8 cellular contexts compared by ENCODE assay signal in the genomic region with DNA sequence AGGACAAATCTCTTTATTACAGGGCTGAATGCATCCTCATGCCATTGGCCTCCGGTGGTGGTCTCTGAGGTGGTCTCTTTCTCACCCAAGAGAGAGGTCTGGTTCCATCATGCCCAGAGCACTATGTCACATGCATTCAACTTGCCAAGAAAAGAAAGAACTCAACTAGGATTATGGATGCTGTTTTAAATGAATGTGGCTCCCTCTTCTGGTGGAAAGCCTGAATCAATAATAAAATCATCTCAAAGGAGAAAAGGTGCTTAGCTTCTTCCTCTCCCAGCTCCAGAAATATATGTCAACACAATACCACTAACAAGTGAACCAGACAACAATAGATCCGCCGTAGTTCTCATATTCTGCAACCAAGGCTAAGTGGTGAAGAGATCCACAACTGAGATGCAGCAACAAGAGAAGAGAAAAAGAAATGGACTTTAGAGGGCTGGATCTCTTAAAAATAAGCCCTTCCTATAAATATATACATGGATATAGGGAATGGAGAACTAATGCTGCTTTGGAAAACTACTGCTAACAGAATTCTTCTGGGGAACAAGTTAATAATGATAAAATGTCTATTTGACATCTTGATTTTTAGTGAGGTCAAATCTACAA.
DNase-seq lines count a peak whose midpoint lies in the region; ATAC-seq, FAIRE-seq and TF ChIP-seq lines count a peak whose summit lies in the region.

No MANE protein-coding gene starts in this region.

- no peaks in the 10 kb centered on the region for H3K36me3 ChIP-seq in GM12878 (ENCODE audit: control insufficient read depth in 2 of 2, insufficient read depth in 2 of 2, low read length in 1 of 2)

- H3K4me3 ChIP-seq in GM12878, result no peak overlapping the region

- no peak overlapping the region for H2AFZ ChIP-seq in GM12878 (ENCODE audit: control insufficient read depth, low read depth, low read length)

- BruUV-seq in GM12878 (replicated peaks; lab: Mats Ljungman, UMichigan), result no TSS peak

- H3K79me2 ChIP-seq in GM12878 (ENCODE audit: control insufficient read depth, insufficient read depth, low read length), result no peaks in the 10 kb centered on the region

- H3K4me3 Mint-ChIP-seq in activated T-cell treated with anti-CD3 and anti-CD28 coated beads, Interleukin-2, amount 50 U/mL, for 24 hours, result no peak overlapping the region
- H3K4me3 Mint-ChIP-seq in T-helper 17 cell, result no peak overlapping the region

- DNase-seq in DMS 273 (lab: John Stamatoyannopoulos, UW; ENCODE audit: unreplicated experiment), result peak; percentile 79
- peak; percentile 27 for DNase-seq in HEK293T (ENCODE audit: extremely low spot score)
- peak; percentile 85 for DNase-seq in NCI-H2227 (lab: John Stamatoyannopoulos, UW; ENCODE audit: unreplicated experiment)
- peak; percentile 3 for DNase-seq in GM12878 (ENCODE audit: low read depth, low spot score)
- peak; percentile 71 for DNase-seq in kidney tubule cell (ENCODE audit: low spot score)
- DNase-seq in activated T-cell treated with anti-CD3 and anti-CD28 coated beads, Interleukin-2, amount 50 U/mL, for 24 hours, result no peak
- no peak for DNase-seq in T-helper 17 cell

- POLR2A ChIA-PET in HEK293T (lab: Yijun Ruan, JAX) (no interaction called here), GM12878 (lab: Charles Lee) (no interaction called here)

- H4K20me1 ChIP-seq in GM12878 (ENCODE audit: control insufficient read depth, insufficient read depth), result no peaks in the 10 kb centered on the region

- no peaks in the 10 kb centered on the region for H3K4me1 ChIP-seq in GM12878 (ENCODE audit: control insufficient read depth, insufficient read depth, low read length)

- intact Hi-C loops in GM12878 (cut with micrococcal nuclease; ENCODE audit: unreplicated experiment), result loop anchor here (1.0 to 5.0 kb wide), 5 partner anchors 389 to 904 kb away; a partner anchor contains a TSS

- no peaks in the 10 kb centered on the region for H3K4me1 Mint-ChIP-seq in activated T-cell treated with anti-CD3 and anti-CD28 coated beads, Interleukin-2, amount 50 U/mL, for 24 hours (ENCODE audit: low read depth)
- no peaks in the 10 kb centered on the region for H3K4me1 Mint-ChIP-seq in T-helper 17 cell

- TF ChIP-seq EP300 in GM12878 (IDR thresholded peaks at IDR 0.05; ENCODE audit: borderline replicate concordance in 1 of 2, control insufficient read depth in 1 of 2, low read depth in 2 of 2, low read length in 2 of 2), result no peak

- H3K27me3 ChIP-seq in GM12878 (replicated peaks in 1 of 2; ENCODE audit: control insufficient read depth in 2 of 2, insufficient read depth in 2 of 2, low read length in 1 of 2), result no peaks in the 10 kb centered on the region; a peak in 2 of 4 replicates

- SMC1A ChIA-PET in GM12878 (lab: Charles Lee; ENCODE audit: uncharacterized antibody, unreplicated experiment), result interaction anchor here (0.6 to 7.2 kb wide), 22 partner anchors 14 to 822 kb away, joined by 3 to 67 read pairs (median 3); no protein-coding TSS in a partner anchor

- no peaks in the 10 kb centered on the region for H3K27me3 Mint-ChIP-seq in activated T-cell treated with anti-CD3 and anti-CD28 coated beads, Interleukin-2, amount 50 U/mL, for 24 hours
- no peaks in the 10 kb centered on the region for H3K27me3 Mint-ChIP-seq in T-helper 17 cell

- WGBS in GM12878 (ENCODE audit: insufficient coverage, insufficient replicate concordance, low lambda C conversion rate, missing lambda C conversion rate), result 0% methylated on average over 3 of the region's 3 CpGs

- peak; percentile 75 for TF ChIP-seq RAD21 in GM12878 (IDR thresholded peaks at IDR 0.05; ENCODE audit: insufficient read depth, low read depth, low read length)

- ATAC-seq in GM12878 (peak; percentile 72), T-helper 17 cell (no peak), GM21390 (IDR thresholded peaks at IDR 0.05; ENCODE audit: unreplicated experiment) (no peak)

- no peaks in the 10 kb centered on the region for H3K36me3 Mint-ChIP-seq in activated T-cell treated with anti-CD3 and anti-CD28 coated beads, Interleukin-2, amount 50 U/mL, for 24 hours (ENCODE audit: low read depth)
- no peaks in the 10 kb centered on the region for H3K36me3 Mint-ChIP-seq in T-helper 17 cell (ENCODE audit: low read depth)

- TF ChIP-seq CTCF in GM12878 (IDR thresholded peaks at IDR 0.05 in 2 of 3, conservative IDR thresholded peaks at IDR 0.05 in 1 of 3; ENCODE audit: control insufficient read depth in 2 of 3, extremely low read depth in 1 of 3, insufficient read depth in 1 of 3, low read depth in 3 of 3, low read length in 3 of 3), result peak; percentile 36 to 72 (median 39); a peak in 5 of 6 replicates

- no peak overlapping the region for H3K27ac Mint-ChIP-seq in activated T-cell treated with anti-CD3 and anti-CD28 coated beads, Interleukin-2, amount 50 U/mL, for 24 hours
- no peak overlapping the region for H3K27ac Mint-ChIP-seq in T-helper 17 cell

- RAD21 ChIA-PET in GM12878 (lab: Charles Lee; ENCODE audit: unreplicated experiment), result interaction anchor here (0.7 to 4.9 kb wide), 14 partner anchors 10 to 822 kb away, joined by 3 to 48 read pairs (median 6); no protein-coding TSS in a partner anchor

- FAIRE-seq in GM12878 (lab: Jason Lieb, UNC), result peak; percentile 7

- H3K9me3 Mint-ChIP-seq in activated T-cell treated with anti-CD3 and anti-CD28 coated beads, Interleukin-2, amount 50 U/mL, for 24 hours, result no peaks in the 10 kb centered on the region

- H3K9me3 ChIP-seq in GM12878 (replicated peaks; ENCODE audit: control insufficient read depth, insufficient read depth, low read length) (no peaks in the 10 kb centered on the region), T-helper 17 cell (ENCODE audit: control insufficient read depth, low read length, poor library complexity, severe bottlenecking) (no peaks in the 10 kb centered on the region)

- no peak overlapping the region for H3K9ac ChIP-seq in GM12878 (ENCODE audit: control insufficient read depth, insufficient read depth, low read length)

- H3K27ac ChIP-seq in GM12878 (ENCODE audit: control insufficient read depth, insufficient read depth), result no peak overlapping the region

- in situ Hi-C loops in GM12878 (cut with MboI), result loop anchor here (5.0 to 25.0 kb wide), 2 partner anchors 624 to 909 kb away; no protein-coding TSS in a partner anchor

- no peak overlapping the region for H3K4me2 ChIP-seq in GM12878 (ENCODE audit: control insufficient read depth, insufficient read depth)

- TF ChIP-seq POLR2A in GM12878 (IDR thresholded peaks at IDR 0.05; ENCODE audit: low read depth, low read length), result no peak

- CTCF ChIA-PET in HEK293T (lab: Yijun Ruan, JAX) (interaction anchor here (0.6 to 1.9 kb wide), 3 partner anchors 397 to 631 kb away, joined by 3 to 11 read pairs (median 4); a partner anchor contains a TSS), GM12878 (lab: Yijun Ruan, JAX) (interaction anchor here (0.6 to 3.3 kb wide), 21 partner anchors 10 to 1324 kb away, joined by 3 to 54 read pairs (median 4); no protein-coding TSS in a partner anchor)

TF ChIP-seq in HEK293T, 16 proteins besides CTCF, POLR2A, EP300 and RAD21:
- TF ChIP-seq CTBP1 (IDR thresholded peaks at IDR 0.05; ENCODE audit: borderline replicate concordance) (no peak), SUZ12 (IDR thresholded peaks at IDR 0.05) (no peak), L3MBTL2 (conservative IDR thresholded peaks at IDR 0.05) (no peak), NFRKB (IDR thresholded peaks at IDR 0.05) (no peak), TARDBP (IDR thresholded peaks at IDR 0.05) (no peak), LEF1 (IDR thresholded peaks at IDR 0.05; ENCODE audit: borderline replicate concordance) (no peak), ZNF384 (IDR thresholded peaks at IDR 0.05) (no peak), ARNT (IDR thresholded peaks at IDR 0.05) (no peak), ELF4 (IDR thresholded peaks at IDR 0.05) (no peak), FOXA1 (IDR thresholded peaks at IDR 0.05) (no peak), HDGF (IDR thresholded peaks at IDR 0.05; ENCODE audit: borderline replicate concordance) (no peak), FOXM1 (IDR thresholded peaks at IDR 0.05; ENCODE audit: borderline replicate concordance) (no peak)
- TF ChIP-seq, protein P1, sequence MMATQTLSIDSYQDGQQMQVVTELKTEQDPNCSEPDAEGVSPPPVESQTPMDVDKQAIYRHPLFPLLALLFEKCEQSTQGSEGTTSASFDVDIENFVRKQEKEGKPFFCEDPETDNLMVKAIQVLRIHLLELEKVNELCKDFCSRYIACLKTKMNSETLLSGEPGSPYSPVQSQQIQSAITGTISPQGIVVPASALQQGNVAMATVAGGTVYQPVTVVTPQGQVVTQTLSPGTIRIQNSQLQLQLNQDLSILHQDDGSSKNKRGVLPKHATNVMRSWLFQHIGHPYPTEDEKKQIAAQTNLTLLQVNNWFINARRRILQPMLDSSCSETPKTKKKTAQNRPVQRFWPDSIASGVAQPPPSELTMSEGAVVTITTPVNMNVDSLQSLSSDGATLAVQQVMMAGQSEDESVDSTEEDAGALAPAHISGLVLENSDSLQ (IDR thresholded peaks at IDR 0.05), result no peak
TF ChIP-seq in HEK293T: peak in this region for 0.

TF ChIP-seq in GM12878, 131 proteins besides CTCF, POLR2A, EP300 and RAD21 (continues in another document):
- TF ChIP-seq STAT3 (IDR thresholded peaks at IDR 0.05; ENCODE audit: low read depth, low read length) (no peak), BCL11A (IDR thresholded peaks at IDR 0.05; ENCODE audit: low read depth, low read length) (no peak)

Comparison
In these comparisons a context has a peak if more than half of its experiments do, and no peak if none do; other contexts are left out.
1. DNase-seq: peak in DMS 273 (single experiment), HEK293T (single experiment), NCI-H2227 (single experiment), GM12878 (single experiment) and kidney tubule cell (single experiment); none in activated T-cell treated with anti-CD3 and anti-CD28 coated beads, Interleukin-2, amount 50 U/mL, for 24 hours (single experiment) and T-helper 17 cell (0 of 3).